Comparison of ENCODE assay signal across 32 cellular contexts in the genomic region with DNA sequence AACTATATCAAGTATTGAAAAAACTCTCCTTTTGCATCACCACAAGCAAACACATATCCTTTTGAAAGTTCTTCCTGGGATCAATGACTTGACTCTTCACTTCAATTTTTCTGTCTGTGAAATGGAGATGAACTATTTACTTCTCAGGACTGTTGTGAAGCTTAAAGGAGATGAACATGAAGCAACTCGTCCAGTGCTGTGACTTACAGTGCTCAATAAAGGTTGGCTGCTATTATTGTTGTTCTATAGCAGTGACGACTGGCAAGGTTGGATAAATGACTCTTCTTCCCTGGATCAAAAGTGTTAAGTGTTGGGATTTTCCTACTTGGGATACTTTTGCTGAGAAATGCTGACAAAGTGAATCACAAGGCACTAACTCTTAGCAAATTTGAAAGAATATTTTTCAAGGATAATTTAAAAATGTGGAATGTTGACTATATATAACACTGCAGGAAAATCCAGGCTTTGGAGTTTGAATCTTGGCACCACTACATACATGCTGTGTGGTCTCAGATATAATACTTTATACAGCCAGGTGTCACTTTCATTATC. TPM values are rescaled to one million over a fixed set of nuclear protein-coding genes. Genes with fewer than 3 reads are reported as not detected.
"Had no signal": no experiment of that assay in that cellular context is flagged by ENCODE, and none has a peak within 500 bp of the region (broad histone marks: within the 10 kb centered on the region; RNA-seq: fewer than 3 reads in every experiment).

No MANE protein-coding gene starts in this region.

- FAIRE-seq: RCC 7860 had no signal

- H2AFZ ChIP-seq: PC-9 had no signal

- H3K36me3 ChIP-seq: MG63, WERI-Rb-1 had no signal

- H3K27ac Mint-ChIP-seq: activated CD4-positive, alpha-beta T cell treated with anti-CD3 and anti-CD28 coated beads, Interleukin-2, amount 10 ng/mL, durations not matched to agents 24 days and 14 days; activated CD8-positive, alpha-beta T cell treated with anti-CD3 and anti-CD28 coated beads for 36 hours; activated naive CD8-positive, alpha-beta T cell treated with anti-CD3 and anti-CD28 coated beads for 36 hours; activated T-cell treated with anti-CD3 and anti-CD28 coated beads, Interleukin-2, amount 50 U/mL, for 72 hours; activated T-helper 17 cell treated with anti-CD3 and anti-CD28 coated beads, Interleukin-2, amount 50 U/mL, for 72 hours had no signal

- H3K27ac ChIP-seq: PC-9, SK-N-MC, WERI-Rb-1 had no signal

- H3K4me3 ChIP-seq: MG63, PC-9, SK-N-MC had no signal

- ATAC-seq: activated CD8-positive, alpha-beta T cell treated with anti-CD3 and anti-CD28 coated beads for 36 hours; activated T-cell treated with anti-CD3 and anti-CD28 coated beads, Interleukin-2, amount 50 U/mL, for 72 hours; activated T-helper 17 cell treated with anti-CD3 and anti-CD28 coated beads, Interleukin-2, amount 50 U/mL, for 72 hours had no signal

- H3K36me3 Mint-ChIP-seq: activated naive CD8-positive, alpha-beta T cell treated with anti-CD3 and anti-CD28 coated beads for 36 hours had no signal

- H3K4me3 Mint-ChIP-seq: activated CD4-positive, alpha-beta T cell treated with anti-CD3 and anti-CD28 coated beads, Interleukin-2, amount 10 ng/mL, durations not matched to agents 24 days and 14 days; activated CD8-positive, alpha-beta T cell treated with anti-CD3 and anti-CD28 coated beads for 36 hours; activated naive CD8-positive, alpha-beta T cell treated with anti-CD3 and anti-CD28 coated beads for 36 hours; activated T-cell treated with anti-CD3 and anti-CD28 coated beads, Interleukin-2, amount 50 U/mL, for 72 hours; activated T-helper 17 cell treated with anti-CD3 and anti-CD28 coated beads, Interleukin-2, amount 50 U/mL, for 72 hours had no signal

- H3K9me3 Mint-ChIP-seq: activated CD4-positive, alpha-beta T cell treated with anti-CD3 and anti-CD28 coated beads, Interleukin-2, amount 10 ng/mL, durations not matched to agents 24 days and 14 days; activated CD8-positive, alpha-beta T cell treated with anti-CD3 and anti-CD28 coated beads for 36 hours; activated naive CD8-positive, alpha-beta T cell treated with anti-CD3 and anti-CD28 coated beads for 36 hours; activated T-cell treated with anti-CD3 and anti-CD28 coated beads, Interleukin-2, amount 50 U/mL, for 72 hours; activated T-helper 17 cell treated with anti-CD3 and anti-CD28 coated beads, Interleukin-2, amount 50 U/mL, for 72 hours had no signal

- H3K4me1 Mint-ChIP-seq: activated CD4-positive, alpha-beta T cell treated with anti-CD3 and anti-CD28 coated beads, Interleukin-2, amount 10 ng/mL, durations not matched to agents 24 days and 14 days; activated naive CD8-positive, alpha-beta T cell treated with anti-CD3 and anti-CD28 coated beads for 36 hours; activated T-helper 17 cell treated with anti-CD3 and anti-CD28 coated beads, Interleukin-2, amount 50 U/mL, for 72 hours had no signal

- DNase-seq: activated CD4-positive, alpha-beta T cell treated with anti-CD3 and anti-CD28 coated beads, Interleukin-2, amount 10 ng/mL, durations not matched to agents 24 days and 14 days; activated CD4-positive, alpha-beta T cell treated with anti-CD3 and anti-CD28 coated beads, Interleukin-2, amount 50 U/mL, for 4 hours; activated CD8-positive, alpha-beta T cell treated with anti-CD3 and anti-CD28 coated beads for 36 hours; activated effector memory CD4-positive, alpha-beta T cell treated with anti-CD3 and anti-CD28 coated beads, Interleukin-2, amount 50 U/mL, for 16 hours; activated naive CD4-positive, alpha-beta T cell; activated naive CD4-positive, alpha-beta T cell treated with anti-CD3 and anti-CD28 coated beads, Interleukin-2, amount 50 U/mL, for 16 hours; activated naive CD8-positive, alpha-beta T cell treated with anti-CD3 and anti-CD28 coated beads for 36 hours; activated T-cell treated with anti-CD3 and anti-CD28 coated beads, Interleukin-2, amount 50 U/mL, for 1 hour; activated T-cell treated with anti-CD3 and anti-CD28 coated beads, Interleukin-2, amount 50 U/mL, for 72 hours; amniotic stem cell; aorta; caudate nucleus; cerebellar nuclear complex; Kasumi-1; MG63; NCI-H1048; NCI-H1105 treated with DMSO at 0.1 percent for 48 hours; NCI-H1436; NCI-H1694 treated with DMSO at 0.1 percent for 48 hours; NCI-H2029; NCI-H345; NCI-H524 treated with DMSO at 0.1 percent for 48 hours; NK-92 treated with Interleukin-12 subunit alpha and Interleukin-12 subunit beta, amount 100 ng/mL, for 24 hours; PC-9; Right ventricle myocardium superior; T1000; WERI-Rb-1 had no signal

- H3K9me3 ChIP-seq: MG63 had no signal

- H3K4me2 ChIP-seq: PC-9 had no signal

RNA-seq across cellular contexts. Expression of a gene that starts 13.7 kb away (rescaled TPM):
- total RNA-seq: activated CD4-positive, alpha-beta T cell treated with anti-CD3 and anti-CD28 coated beads, Interleukin-2, amount 10 ng/mL, durations not matched to agents 24 days and 14 days; activated T-helper 17 cell treated with anti-CD3 and anti-CD28 coated beads, Interleukin-2, amount 50 U/mL, for 72 hours; T-helper 1 cell treated with Interleukin-12 subunit alpha and Interleukin-12 subunit beta and Interleukin-4 antibody, amounts not matched to agents 30 ng/mL and 1 ng/mL, for 36 hours; T-helper 2 cell treated with Interferon-gamma antibody and Interleukin-4, amounts not matched to agents 100 ng/mL and 5 ng/mL, for 36 hours had no signal
